1 cellular context compared by ENCODE assay signal in the genomic region with DNA sequence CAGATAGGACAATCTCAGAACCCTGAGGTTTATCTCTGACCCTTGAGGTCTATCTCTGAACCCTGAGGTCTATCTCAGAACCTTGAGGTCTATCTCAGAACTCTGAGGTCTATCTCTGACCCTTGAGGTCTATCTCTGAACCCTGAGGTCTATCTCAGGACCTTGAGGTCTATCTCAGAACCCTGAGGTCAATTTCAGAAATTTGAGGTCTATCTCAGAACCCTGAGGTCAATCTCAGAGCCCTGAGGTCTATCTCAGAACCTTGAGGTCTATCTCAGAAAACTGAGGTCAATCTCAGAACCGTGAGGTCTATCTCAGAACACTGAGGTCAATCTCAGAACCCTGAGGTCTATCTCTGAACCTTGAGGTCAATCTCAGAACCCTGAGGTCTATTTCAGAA.
TF ChIP-seq lines count a peak whose summit lies in the region.

No MANE protein-coding gene starts in this region.

TF ChIP-seq in K562, 482 proteins besides CTCF, POLR2A, EP300 and RAD21:
- TF ChIP-seq KDM4B (IDR thresholded peaks at IDR 0.05; ENCODE audit: borderline replicate concordance in 2 of 2, low read depth in 1 of 2) (no peak), SMAD2 (IDR thresholded peaks at IDR 0.05; ENCODE audit: low read depth, low read length) (no peak), CXXC5 (CRISPR knock-in tag; IDR thresholded peaks at IDR 0.05) (peak; percentile 29; the same call in 1 of the 2 replicates), C11orf30 (IDR thresholded peaks at IDR 0.05; ENCODE audit: low read depth) (no peak), RCOR1 (IDR thresholded peaks at IDR 0.05; ENCODE audit: borderline replicate concordance in 1 of 2, low read depth in 2 of 2, low read length in 2 of 2) (0 out of 4 replicates have a peak, but pooled peaks of 1 of the 2 experiments have one; percentile 65), ZNF445 (CRISPR knock-in tag; IDR thresholded peaks at IDR 0.05; ENCODE audit: low read depth) (no peak), TCF3 (CRISPR knock-in tag; IDR thresholded peaks at IDR 0.05) (no peak), MEF2D (tag; conservative IDR thresholded peaks at IDR 0.05; ENCODE audit: low read depth) (0 out of 2 replicates have a peak, but pooled peaks have one; percentile 43), ZNF507 (tag; conservative IDR thresholded peaks at IDR 0.05) (no peak), NFIC (IDR thresholded peaks at IDR 0.05) (no peak), TSC22D4 (tag; IDR thresholded peaks at IDR 0.05) (no peak), HDAC1 (IDR thresholded peaks at IDR 0.05) (peak in 1 of 2 experiments; percentile 16; a peak in 1 of 4 replicates), NR2C2 (CRISPR knock-in tag; IDR thresholded peaks at IDR 0.05) (no peak), NR2C2 (tag; IDR thresholded peaks at IDR 0.05) (0 out of 2 replicates have a peak, but pooled peaks have one; percentile 19), HLTF (IDR thresholded peaks at IDR 0.05) (peak; percentile 39; the same call in 1 of the 2 replicates), ZFX (CRISPR knock-in tag; IDR thresholded peaks at IDR 0.05) (no peak), CEBPB (tag; IDR thresholded peaks at IDR 0.05) (no peak), ZNF695 (CRISPR knock-in tag; IDR thresholded peaks at IDR 0.05) (no peak), ZNF778 (CRISPR knock-in tag; IDR thresholded peaks at IDR 0.05) (no peak), BRD4 (IDR thresholded peaks at IDR 0.05) (no peak), EP400 (IDR thresholded peaks at IDR 0.05) (peak; percentile 64; the same call in 1 of the 2 replicates), ELF1 (tag; IDR thresholded peaks at IDR 0.05) (no peak), HDAC2 (IDR thresholded peaks at IDR 0.05) (peak; percentile 82; the same call in 1 of the 2 replicates), CHD1 (IDR thresholded peaks at IDR 0.05; ENCODE audit: low read length) (no peak), KDM1A (IDR thresholded peaks at IDR 0.05) (peak; percentile 63 to 82; a peak in 3 of 4 replicates), ZNF263 (CRISPR knock-in tag; IDR thresholded peaks at IDR 0.05; ENCODE audit: borderline replicate concordance) (0 out of 2 replicates have a peak, but pooled peaks have one; percentile 18), NCOR1 (IDR thresholded peaks at IDR 0.05) (no peak), SPI1 (IDR thresholded peaks at IDR 0.05; ENCODE audit: borderline replicate concordance, low read depth, low read length) (no peak), STAT5A (IDR thresholded peaks at IDR 0.05; ENCODE audit: borderline replicate concordance, low read length) (no peak), FUS (optimal IDR thresholded peaks at IDR 0.05; ENCODE audit: low read depth, low read length) (no peak), FOXK2 (conservative IDR thresholded peaks at IDR 0.05 in 1 of 2, IDR thresholded peaks at IDR 0.05 in 1 of 2; ENCODE audit: low read depth in 2 of 2) (peak in 1 of 2 experiments; percentile 87; a peak in 3 of 4 replicates), ELF4 (CRISPR knock-in tag; IDR thresholded peaks at IDR 0.05) (no peak), RFX1 (IDR thresholded peaks at IDR 0.05) (no peak), BCL6 (CRISPR knock-in tag; IDR thresholded peaks at IDR 0.05) (no peak), ZNF41 (CRISPR knock-in tag; conservative IDR thresholded peaks at IDR 0.05) (no peak), PRMT5 (CRISPR knock-in tag; IDR thresholded peaks at IDR 0.05) (no peak), ZNF143 (CRISPR knock-in tag; IDR thresholded peaks at IDR 0.05) (no peak), DPF2 (IDR thresholded peaks at IDR 0.05) (no peak), HMG20A (CRISPR knock-in tag; conservative IDR thresholded peaks at IDR 0.05) (no peak), NFE2L1 (tag; IDR thresholded peaks at IDR 0.05; ENCODE audit: borderline replicate concordance, low read depth) (no peak), ASH1L (IDR thresholded peaks at IDR 0.05; ENCODE audit: borderline replicate concordance, low read depth, partially characterized antibody) (no peak), ETV6 (IDR thresholded peaks at IDR 0.05; ENCODE audit: borderline replicate concordance in 1 of 2, low read depth in 2 of 2, low read length in 1 of 2) (no peak), ETV6 (CRISPR knock-in tag; IDR thresholded peaks at IDR 0.05; ENCODE audit: borderline replicate concordance) (no peak), SIRT6 (IDR thresholded peaks at IDR 0.05; ENCODE audit: low read depth, low read length) (no peak), TCF7 (IDR thresholded peaks at IDR 0.05; ENCODE audit: borderline replicate concordance) (no peak), GATAD2A (IDR thresholded peaks at IDR 0.05) (0 out of 2 replicates have a peak, but pooled peaks have one; percentile 46), ZNF140 (CRISPR knock-in tag; IDR thresholded peaks at IDR 0.05) (no peak), ZKSCAN3 (CRISPR knock-in tag; IDR thresholded peaks at IDR 0.05) (peak; percentile 99), CBFB (CRISPR knock-in tag; IDR thresholded peaks at IDR 0.05) (0 out of 2 replicates have a peak, but pooled peaks have one; percentile 37), ZNF77 (CRISPR knock-in tag; IDR thresholded peaks at IDR 0.05) (no peak), HMG20B (CRISPR knock-in tag; IDR thresholded peaks at IDR 0.05) (no peak), TRIM24 (IDR thresholded peaks at IDR 0.05) (peak in 1 of 2 experiments; percentile 95; a peak in 2 of 4 replicates), NR1H2 (CRISPR knock-in tag; IDR thresholded peaks at IDR 0.05) (no peak), RB1 (IDR thresholded peaks at IDR 0.05; ENCODE audit: low read depth) (no peak), ZNF431 (CRISPR knock-in tag; IDR thresholded peaks at IDR 0.05) (no peak), SMAD4 (CRISPR knock-in tag; conservative IDR thresholded peaks at IDR 0.05) (peak; percentile 44; the same call in 1 of the 2 replicates)
- TF ChIP-seq, protein P1, sequence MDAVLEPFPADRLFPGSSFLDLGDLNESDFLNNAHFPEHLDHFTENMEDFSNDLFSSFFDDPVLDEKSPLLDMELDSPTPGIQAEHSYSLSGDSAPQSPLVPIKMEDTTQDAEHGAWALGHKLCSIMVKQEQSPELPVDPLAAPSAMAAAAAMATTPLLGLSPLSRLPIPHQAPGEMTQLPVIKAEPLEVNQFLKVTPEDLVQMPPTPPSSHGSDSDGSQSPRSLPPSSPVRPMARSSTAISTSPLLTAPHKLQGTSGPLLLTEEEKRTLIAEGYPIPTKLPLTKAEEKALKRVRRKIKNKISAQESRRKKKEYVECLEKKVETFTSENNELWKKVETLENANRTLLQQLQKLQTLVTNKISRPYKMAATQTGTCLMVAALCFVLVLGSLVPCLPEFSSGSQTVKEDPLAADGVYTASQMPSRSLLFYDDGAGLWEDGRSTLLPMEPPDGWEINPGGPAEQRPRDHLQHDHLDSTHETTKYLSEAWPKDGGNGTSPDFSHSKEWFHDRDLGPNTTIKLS (IDR thresholded peaks at IDR 0.05; ENCODE audit: borderline replicate concordance, low read depth): no peak
- TF ChIP-seq, protein P2, sequence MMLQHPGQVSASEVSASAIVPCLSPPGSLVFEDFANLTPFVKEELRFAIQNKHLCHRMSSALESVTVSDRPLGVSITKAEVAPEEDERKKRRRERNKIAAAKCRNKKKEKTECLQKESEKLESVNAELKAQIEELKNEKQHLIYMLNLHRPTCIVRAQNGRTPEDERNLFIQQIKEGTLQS (IDR thresholded peaks at IDR 0.05): no peak
- TF ChIP-seq, protein P2 (CRISPR knock-in tag; conservative IDR thresholded peaks at IDR 0.05): no peak
- TF ChIP-seq, protein P3, sequence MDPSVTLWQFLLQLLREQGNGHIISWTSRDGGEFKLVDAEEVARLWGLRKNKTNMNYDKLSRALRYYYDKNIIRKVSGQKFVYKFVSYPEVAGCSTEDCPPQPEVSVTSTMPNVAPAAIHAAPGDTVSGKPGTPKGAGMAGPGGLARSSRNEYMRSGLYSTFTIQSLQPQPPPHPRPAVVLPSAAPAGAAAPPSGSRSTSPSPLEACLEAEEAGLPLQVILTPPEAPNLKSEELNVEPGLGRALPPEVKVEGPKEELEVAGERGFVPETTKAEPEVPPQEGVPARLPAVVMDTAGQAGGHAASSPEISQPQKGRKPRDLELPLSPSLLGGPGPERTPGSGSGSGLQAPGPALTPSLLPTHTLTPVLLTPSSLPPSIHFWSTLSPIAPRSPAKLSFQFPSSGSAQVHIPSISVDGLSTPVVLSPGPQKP (CRISPR knock-in tag; IDR thresholded peaks at IDR 0.05): no peak
- TF ChIP-seq, protein P4, sequence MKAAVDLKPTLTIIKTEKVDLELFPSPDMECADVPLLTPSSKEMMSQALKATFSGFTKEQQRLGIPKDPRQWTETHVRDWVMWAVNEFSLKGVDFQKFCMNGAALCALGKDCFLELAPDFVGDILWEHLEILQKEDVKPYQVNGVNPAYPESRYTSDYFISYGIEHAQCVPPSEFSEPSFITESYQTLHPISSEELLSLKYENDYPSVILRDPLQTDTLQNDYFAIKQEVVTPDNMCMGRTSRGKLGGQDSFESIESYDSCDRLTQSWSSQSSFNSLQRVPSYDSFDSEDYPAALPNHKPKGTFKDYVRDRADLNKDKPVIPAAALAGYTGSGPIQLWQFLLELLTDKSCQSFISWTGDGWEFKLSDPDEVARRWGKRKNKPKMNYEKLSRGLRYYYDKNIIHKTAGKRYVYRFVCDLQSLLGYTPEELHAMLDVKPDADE (conservative IDR thresholded peaks at IDR 0.05; ENCODE audit: control insufficient read depth, low read depth, low read length): no peak
- TF ChIP-seq, protein P5, sequence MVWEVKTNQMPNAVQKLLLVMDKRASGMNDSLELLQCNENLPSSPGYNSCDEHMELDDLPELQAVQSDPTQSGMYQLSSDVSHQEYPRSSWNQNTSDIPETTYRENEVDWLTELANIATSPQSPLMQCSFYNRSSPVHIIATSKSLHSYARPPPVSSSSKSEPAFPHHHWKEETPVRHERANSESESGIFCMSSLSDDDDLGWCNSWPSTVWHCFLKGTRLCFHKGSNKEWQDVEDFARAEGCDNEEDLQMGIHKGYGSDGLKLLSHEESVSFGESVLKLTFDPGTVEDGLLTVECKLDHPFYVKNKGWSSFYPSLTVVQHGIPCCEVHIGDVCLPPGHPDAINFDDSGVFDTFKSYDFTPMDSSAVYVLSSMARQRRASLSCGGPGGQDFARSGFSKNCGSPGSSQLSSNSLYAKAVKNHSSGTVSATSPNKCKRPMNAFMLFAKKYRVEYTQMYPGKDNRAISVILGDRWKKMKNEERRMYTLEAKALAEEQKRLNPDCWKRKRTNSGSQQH (CRISPR knock-in tag; IDR thresholded peaks at IDR 0.05): no peak
- TF ChIP-seq, protein P6, sequence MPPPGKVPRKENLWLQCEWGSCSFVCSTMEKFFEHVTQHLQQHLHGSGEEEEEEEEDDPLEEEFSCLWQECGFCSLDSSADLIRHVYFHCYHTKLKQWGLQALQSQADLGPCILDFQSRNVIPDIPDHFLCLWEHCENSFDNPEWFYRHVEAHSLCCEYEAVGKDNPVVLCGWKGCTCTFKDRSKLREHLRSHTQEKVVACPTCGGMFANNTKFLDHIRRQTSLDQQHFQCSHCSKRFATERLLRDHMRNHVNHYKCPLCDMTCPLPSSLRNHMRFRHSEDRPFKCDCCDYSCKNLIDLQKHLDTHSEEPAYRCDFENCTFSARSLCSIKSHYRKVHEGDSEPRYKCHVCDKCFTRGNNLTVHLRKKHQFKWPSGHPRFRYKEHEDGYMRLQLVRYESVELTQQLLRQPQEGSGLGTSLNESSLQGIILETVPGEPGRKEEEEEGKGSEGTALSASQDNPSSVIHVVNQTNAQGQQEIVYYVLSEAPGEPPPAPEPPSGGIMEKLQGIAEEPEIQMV (tag; conservative IDR thresholded peaks at IDR 0.05; ENCODE audit: low read depth): no peak
- TF ChIP-seq, protein P7, sequence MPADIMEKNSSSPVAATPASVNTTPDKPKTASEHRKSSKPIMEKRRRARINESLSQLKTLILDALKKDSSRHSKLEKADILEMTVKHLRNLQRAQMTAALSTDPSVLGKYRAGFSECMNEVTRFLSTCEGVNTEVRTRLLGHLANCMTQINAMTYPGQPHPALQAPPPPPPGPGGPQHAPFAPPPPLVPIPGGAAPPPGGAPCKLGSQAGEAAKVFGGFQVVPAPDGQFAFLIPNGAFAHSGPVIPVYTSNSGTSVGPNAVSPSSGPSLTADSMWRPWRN (IDR thresholded peaks at IDR 0.05; ENCODE audit: low read depth): no peak
- TF ChIP-seq, protein P8, sequence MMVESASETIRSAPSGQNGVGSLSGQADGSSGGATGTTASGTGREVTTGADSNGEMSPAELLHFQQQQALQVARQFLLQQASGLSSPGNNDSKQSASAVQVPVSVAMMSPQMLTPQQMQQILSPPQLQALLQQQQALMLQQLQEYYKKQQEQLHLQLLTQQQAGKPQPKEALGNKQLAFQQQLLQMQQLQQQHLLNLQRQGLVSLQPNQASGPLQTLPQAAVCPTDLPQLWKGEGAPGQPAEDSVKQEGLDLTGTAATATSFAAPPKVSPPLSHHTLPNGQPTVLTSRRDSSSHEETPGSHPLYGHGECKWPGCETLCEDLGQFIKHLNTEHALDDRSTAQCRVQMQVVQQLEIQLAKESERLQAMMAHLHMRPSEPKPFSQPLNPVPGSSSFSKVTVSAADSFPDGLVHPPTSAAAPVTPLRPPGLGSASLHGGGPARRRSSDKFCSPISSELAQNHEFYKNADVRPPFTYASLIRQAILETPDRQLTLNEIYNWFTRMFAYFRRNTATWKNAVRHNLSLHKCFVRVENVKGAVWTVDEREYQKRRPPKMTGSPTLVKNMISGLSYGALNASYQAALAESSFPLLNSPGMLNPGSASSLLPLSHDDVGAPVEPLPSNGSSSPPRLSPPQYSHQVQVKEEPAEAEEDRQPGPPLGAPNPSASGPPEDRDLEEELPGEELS (CRISPR knock-in tag; IDR thresholded peaks at IDR 0.05; ENCODE audit: borderline replicate concordance): no peak
